1 cellular context compared by ENCODE assay signal in genomic region chr14:55031190-55031589, GRCh38.
TF ChIP-seq lines count a peak whose summit lies in the region.

No MANE protein-coding gene starts in this region.

TF ChIP-seq in K562, 482 proteins besides CTCF, POLR2A, EP300 and RAD21:
- TF ChIP-seq TAF1 (IDR thresholded peaks at IDR 0.05; ENCODE audit: control insufficient read depth, extremely low read depth, insufficient read depth, low read length, severe bottlenecking) (no peak), ZBTB2 (IDR thresholded peaks at IDR 0.05) (no peak), ZNF324 (CRISPR knock-in tag; IDR thresholded peaks at IDR 0.05) (no peak), BRD4 (IDR thresholded peaks at IDR 0.05) (no peak), POLR3G (IDR thresholded peaks at IDR 0.05; ENCODE audit: extremely low read depth, insufficient read length, insufficient replicate concordance) (no peak)
